8 cellular contexts compared by ENCODE assay signal in the genomic region with DNA sequence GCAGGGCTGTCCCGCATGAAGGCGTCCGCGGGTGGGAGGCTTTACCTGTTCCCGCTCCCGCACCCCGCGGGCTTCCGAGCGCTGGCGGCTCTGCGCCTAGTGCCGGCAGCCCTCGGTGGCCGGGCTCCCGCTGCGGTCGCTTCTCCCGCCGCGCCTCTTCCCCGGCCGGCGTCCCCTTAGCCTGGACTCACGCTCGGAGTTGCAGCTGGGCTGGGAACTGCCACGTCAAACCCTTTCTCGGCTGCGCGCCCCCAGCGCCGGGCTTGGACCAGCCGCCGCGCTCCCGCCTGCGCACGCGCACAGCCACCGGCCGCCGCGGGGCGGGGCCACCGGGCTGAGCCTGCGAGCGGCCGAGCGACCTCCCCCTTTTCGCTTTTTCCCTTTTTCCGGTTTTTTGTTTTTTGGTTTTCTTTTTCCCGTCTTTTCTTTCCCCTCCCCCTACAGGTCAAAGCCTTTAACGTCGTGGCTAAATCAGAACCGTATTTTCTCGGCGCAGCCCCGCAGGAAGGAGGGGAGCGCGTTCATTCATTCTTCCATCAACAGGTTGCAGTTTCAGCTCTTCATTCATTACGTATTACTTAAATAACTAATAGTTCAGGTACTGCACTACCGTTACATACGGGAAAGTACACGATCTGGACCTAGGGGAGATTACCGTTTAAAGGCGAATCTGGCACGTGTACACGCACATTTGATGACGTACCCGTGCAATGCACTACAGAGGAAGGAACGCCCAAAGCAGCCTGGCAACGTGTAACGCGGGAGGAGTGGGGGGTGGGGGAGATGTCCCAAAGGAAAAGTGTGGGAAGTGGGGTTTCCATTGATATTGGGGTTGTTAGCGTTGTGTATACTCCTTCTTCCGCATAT. TPM values are rescaled to one million over a fixed set of nuclear protein-coding genes. Genes with fewer than 3 reads are reported as not detected.
DNase-seq lines count a peak whose midpoint lies in the region; ATAC-seq lines count a peak whose summit lies in the region.

A gene with protein sequence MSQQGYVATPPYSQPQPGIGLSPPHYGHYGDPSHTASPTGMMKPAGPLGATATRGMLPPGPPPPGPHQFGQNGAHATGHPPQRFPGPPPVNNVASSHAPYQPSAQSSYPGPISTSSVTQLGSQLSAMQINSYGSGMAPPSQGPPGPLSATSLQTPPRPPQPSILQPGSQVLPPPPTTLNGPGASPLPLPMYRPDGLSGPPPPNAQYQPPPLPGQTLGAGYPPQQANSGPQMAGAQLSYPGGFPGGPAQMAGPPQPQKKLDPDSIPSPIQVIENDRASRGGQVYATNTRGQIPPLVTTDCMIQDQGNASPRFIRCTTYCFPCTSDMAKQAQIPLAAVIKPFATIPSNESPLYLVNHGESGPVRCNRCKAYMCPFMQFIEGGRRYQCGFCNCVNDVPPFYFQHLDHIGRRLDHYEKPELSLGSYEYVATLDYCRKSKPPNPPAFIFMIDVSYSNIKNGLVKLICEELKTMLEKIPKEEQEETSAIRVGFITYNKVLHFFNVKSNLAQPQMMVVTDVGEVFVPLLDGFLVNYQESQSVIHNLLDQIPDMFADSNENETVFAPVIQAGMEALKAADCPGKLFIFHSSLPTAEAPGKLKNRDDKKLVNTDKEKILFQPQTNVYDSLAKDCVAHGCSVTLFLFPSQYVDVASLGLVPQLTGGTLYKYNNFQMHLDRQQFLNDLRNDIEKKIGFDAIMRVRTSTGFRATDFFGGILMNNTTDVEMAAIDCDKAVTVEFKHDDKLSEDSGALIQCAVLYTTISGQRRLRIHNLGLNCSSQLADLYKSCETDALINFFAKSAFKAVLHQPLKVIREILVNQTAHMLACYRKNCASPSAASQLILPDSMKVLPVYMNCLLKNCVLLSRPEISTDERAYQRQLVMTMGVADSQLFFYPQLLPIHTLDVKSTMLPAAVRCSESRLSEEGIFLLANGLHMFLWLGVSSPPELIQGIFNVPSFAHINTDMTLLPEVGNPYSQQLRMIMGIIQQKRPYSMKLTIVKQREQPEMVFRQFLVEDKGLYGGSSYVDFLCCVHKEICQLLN (minus strand): TSS at position 231 of the 867 bp plus-strand sequence. CDS start 2,430 bp downstream, outside the sequence.

- in situ Hi-C loops in endometrial microvascular endothelial cells (cut with HindIII; ENCODE audit: inconsistent ontology term, low pct_unique_long_range_greater_than_20kb, low sequenced_read_pairs) = no loop called here

- peaks cover 29% of the 10 kb centered on the region for H3K36me3 ChIP-seq in mesodermal cell (ENCODE audit: control insufficient read depth, insufficient read depth, low read length)

- peaks cover 11% of the 10 kb centered on the region for H3K4me1 ChIP-seq in mesodermal cell (ENCODE audit: control insufficient read depth, insufficient read depth, low read length, poor library complexity, severe bottlenecking)

- ATAC-seq in GM19455 (IDR thresholded peaks at IDR 0.05; ENCODE audit: unreplicated experiment) = peak; percentile 65

- H3K4me3 ChIP-seq in mesodermal cell (ENCODE audit: extremely low read depth, insufficient read depth, low read length, poor library complexity, severe bottlenecking) = peak within 1 kb of the TSS; percentile 89

- H3K9me3 ChIP-seq in mesodermal cell (ENCODE audit: control insufficient read depth, low read length) = no peaks in the 10 kb centered on the region

- peak within 1 kb of the TSS; percentile 99 for H3K27ac ChIP-seq in mesodermal cell (ENCODE audit: low read depth, low read length, severe bottlenecking)

- WGBS in mesodermal cell (ENCODE audit: insufficient coverage in 2 of 2), 2 experiments = 0 to 1% methylated on average over 47 to 65 of the region's 76 CpGs

- DNase-seq in COLO668 (lab: John Stamatoyannopoulos, UW; ENCODE audit: unreplicated experiment) = peak; percentile 93
- peak; percentile 88 for DNase-seq in HK-2 (ENCODE audit: unreplicated experiment)
- DNase-seq in NOMO-1 treated with dmso at 0.1 percent for 144 hours (lab: John Stamatoyannopoulos, UW; ENCODE audit: unreplicated experiment) = peak; percentile 73
- peak; percentile 38 for DNase-seq in activated CD8-positive, alpha-beta memory T cell treated with anti-CD3 and anti-CD28 coated beads, Interleukin-2, amount 50 U/mL, for 1 hour (ENCODE audit: extremely low read depth)
- peak; percentile 54 to 70 for DNase-seq in stimulated activated CD8-positive, alpha-beta memory T cell treated with anti-CD3 and anti-CD28 coated beads, Interleukin-15, amount 100 ng/mL, for 4 hours (ENCODE audit: low read depth in 2 of 2)

RNA-seq across cellular contexts. Expression of the gene that starts here (rescaled TPM):
- 79.9 TPM for total RNA-seq in endometrial microvascular endothelial cells (ENCODE audit: inconsistent ontology term)
- 89.0 TPM for polyA plus RNA-seq in mesodermal cell (2013, experiment 1 of 2)
- 86.1 TPM for polyA plus RNA-seq in mesodermal cell (2013, experiment 2 of 2)

Comparison
In these comparisons a context has a peak if more than half of its experiments do, and no peak if none do; other contexts are left out.
1. Peak in every context shown above with its lines: DNase-seq, ATAC-seq, H3K4me3 ChIP-seq and H3K27ac ChIP-seq.
2. DNase-seq: peak in every context shown above with its lines; median percentile 93 in COLO668; 88 in HK-2; 73 in NOMO-1 treated with dmso at 0.1 percent for 144 hours; 62 in stimulated activated CD8-positive, alpha-beta memory T cell treated with anti-CD3 and anti-CD28 coated beads, Interleukin-15, amount 100 ng/mL, for 4 hours; 38 in activated CD8-positive, alpha-beta memory T cell treated with anti-CD3 and anti-CD28 coated beads, Interleukin-2, amount 50 U/mL, for 1 hour.